2 cellular contexts compared by ENCODE assay signal in genomic region chr11:115363426-115363825, GRCh38.
TF ChIP-seq lines count a peak whose summit lies in the region.

No MANE protein-coding gene starts in this region.

TF ChIP-seq in HepG2, 621 proteins besides CTCF, POLR2A, EP300 and RAD21 (continued from another document):
- peak; percentile 19; the same call in 1 of the 2 replicates for TF ChIP-seq ARID5B (CRISPR knock-in tag; IDR thresholded peaks at IDR 0.05)
- TF ChIP-seq NFE2L1 (CRISPR knock-in tag; IDR thresholded peaks at IDR 0.05; ENCODE audit: borderline replicate concordance): no peak
- no peak for TF ChIP-seq ZKSCAN1 (IDR thresholded peaks at IDR 0.05; ENCODE audit: low read length)
- no peak for TF ChIP-seq TCF7 (IDR thresholded peaks at IDR 0.05; ENCODE audit: low read depth)
- no peak for TF ChIP-seq ZNF451 (CRISPR knock-in tag; IDR thresholded peaks at IDR 0.05)
- TF ChIP-seq SOX13 (IDR thresholded peaks at IDR 0.05): no peak
- peak in 1 of 2 experiments; percentile 52; a peak in 1 of 4 replicates for TF ChIP-seq SOX13 (CRISPR knock-in tag; conservative IDR thresholded peaks at IDR 0.05 in 1 of 2, IDR thresholded peaks at IDR 0.05 in 1 of 2)
- 0 out of 2 replicates have a peak, but pooled peaks have one; percentile 9 for TF ChIP-seq SOX5 (CRISPR knock-in tag; IDR thresholded peaks at IDR 0.05; ENCODE audit: borderline replicate concordance)
TF ChIP-seq in HepG2: peak in this region for 3.

TF ChIP-seq in GM23338, 12 proteins besides CTCF, POLR2A, EP300 and RAD21 (continued from another document):
- TF ChIP-seq REST (IDR thresholded peaks at IDR 0.05; ENCODE audit: unreplicated experiment) (no peak), ZNF462 (CRISPR knock-in tag; IDR thresholded peaks at IDR 0.05) (no peak), EZH2 (IDR thresholded peaks at IDR 0.05; ENCODE audit: low read depth, unreplicated experiment) (no peak), POLR2AphosphoS5 (IDR thresholded peaks at IDR 0.05; ENCODE audit: low read depth) (no peak), ZNF114 (CRISPR knock-in tag; IDR thresholded peaks at IDR 0.05) (no peak)
